1 cellular context compared by ENCODE assay signal in the genomic region with DNA sequence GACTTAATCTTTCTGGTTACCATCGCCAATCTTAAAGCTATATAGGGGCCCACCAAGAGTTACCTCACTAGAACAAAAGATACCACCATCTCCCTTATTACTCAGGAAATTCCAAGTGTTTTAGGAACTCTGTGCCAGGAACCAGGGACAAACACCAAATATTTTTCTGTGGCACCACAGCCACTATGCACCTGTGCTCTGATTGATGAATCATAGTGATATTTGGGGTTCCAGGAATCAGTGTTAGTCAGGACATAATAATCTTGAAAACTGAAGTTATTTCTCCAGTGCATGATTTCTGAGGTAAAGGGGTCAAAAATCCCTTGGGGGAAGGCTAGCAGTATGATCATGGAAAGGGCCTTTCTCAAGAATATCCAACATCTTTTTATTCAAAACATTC.
TF ChIP-seq lines count a peak whose summit lies in the region.

No MANE protein-coding gene starts in this region.

TF ChIP-seq in GM23338, 12 proteins besides CTCF, POLR2A, EP300 and RAD21 (continued from another document):
- TF ChIP-seq, protein P1, sequence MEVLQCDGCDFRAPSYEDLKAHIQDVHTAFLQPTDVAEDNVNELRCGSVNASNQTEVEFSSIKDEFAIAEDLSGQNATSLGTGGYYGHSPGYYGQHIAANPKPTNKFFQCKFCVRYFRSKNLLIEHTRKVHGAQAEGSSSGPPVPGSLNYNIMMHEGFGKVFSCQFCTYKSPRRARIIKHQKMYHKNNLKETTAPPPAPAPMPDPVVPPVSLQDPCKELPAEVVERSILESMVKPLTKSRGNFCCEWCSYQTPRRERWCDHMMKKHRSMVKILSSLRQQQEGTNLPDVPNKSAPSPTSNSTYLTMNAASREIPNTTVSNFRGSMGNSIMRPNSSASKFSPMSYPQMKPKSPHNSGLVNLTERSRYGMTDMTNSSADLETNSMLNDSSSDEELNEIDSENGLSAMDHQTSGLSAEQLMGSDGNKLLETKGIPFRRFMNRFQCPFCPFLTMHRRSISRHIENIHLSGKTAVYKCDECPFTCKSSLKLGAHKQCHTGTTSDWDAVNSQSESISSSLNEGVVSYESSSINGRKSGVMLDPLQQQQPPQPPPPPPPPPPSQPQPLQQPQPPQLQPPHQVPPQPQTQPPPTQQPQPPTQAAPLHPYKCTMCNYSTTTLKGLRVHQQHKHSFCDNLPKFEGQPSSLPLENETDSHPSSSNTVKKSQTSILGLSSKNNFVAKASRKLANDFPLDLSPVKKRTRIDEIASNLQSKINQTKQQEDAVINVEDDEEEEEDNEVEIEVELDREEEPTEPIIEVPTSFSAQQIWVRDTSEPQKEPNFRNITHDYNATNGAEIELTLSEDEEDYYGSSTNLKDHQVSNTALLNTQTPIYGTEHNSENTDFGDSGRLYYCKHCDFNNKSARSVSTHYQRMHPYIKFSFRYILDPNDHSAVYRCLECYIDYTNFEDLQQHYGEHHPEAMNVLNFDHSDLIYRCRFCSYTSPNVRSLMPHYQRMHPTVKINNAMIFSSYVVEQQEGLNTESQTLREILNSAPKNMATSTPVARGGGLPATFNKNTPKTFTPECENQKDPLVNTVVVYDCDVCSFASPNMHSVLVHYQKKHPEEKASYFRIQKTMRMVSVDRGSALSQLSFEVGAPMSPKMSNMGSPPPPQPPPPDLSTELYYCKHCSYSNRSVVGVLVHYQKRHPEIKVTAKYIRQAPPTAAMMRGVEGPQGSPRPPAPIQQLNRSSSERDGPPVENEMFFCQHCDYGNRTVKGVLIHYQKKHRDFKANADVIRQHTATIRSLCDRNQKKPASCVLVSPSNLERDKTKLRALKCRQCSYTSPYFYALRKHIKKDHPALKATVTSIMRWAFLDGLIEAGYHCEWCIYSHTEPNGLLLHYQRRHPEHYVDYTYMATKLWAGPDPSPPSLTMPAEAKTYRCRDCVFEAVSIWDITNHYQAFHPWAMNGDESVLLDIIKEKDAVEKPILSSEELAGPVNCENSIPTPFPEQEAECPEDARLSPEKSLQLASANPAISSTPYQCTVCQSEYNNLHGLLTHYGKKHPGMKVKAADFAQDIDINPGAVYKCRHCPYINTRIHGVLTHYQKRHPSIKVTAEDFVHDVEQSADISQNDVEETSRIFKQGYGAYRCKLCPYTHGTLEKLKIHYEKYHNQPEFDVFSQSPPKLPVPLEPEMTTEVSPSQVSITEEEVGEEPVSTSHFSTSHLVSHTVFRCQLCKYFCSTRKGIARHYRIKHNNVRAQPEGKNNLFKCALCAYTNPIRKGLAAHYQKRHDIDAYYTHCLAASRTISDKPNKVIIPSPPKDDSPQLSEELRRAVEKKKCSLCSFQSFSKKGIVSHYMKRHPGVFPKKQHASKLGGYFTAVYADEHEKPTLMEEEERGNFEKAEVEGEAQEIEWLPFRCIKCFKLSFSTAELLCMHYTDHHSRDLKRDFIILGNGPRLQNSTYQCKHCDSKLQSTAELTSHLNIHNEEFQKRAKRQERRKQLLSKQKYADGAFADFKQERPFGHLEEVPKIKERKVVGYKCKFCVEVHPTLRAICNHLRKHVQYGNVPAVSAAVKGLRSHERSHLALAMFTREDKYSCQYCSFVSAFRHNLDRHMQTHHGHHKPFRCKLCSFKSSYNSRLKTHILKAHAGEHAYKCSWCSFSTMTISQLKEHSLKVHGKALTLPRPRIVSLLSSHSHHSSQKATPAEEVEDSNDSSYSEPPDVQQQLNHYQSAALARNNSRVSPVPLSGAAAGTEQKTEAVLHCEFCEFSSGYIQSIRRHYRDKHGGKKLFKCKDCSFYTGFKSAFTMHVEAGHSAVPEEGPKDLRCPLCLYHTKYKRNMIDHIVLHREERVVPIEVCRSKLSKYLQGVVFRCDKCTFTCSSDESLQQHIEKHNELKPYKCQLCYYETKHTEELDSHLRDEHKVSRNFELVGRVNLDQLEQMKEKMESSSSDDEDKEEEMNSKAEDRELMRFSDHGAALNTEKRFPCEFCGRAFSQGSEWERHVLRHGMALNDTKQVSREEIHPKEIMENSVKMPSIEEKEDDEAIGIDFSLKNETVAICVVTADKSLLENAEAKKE (CRISPR knock-in tag; IDR thresholded peaks at IDR 0.05) = no peak
- TF ChIP-seq ZNF114 (CRISPR knock-in tag; IDR thresholded peaks at IDR 0.05) (no peak), POLR2AphosphoS5 (IDR thresholded peaks at IDR 0.05; ENCODE audit: low read depth) (no peak)
TF ChIP-seq in GM23338: peak in this region for 0.
